ENCODE assay signal across 8 cellular contexts in genomic region chr9:3732077-3733038, GRCh38.
A peak's percentile ranks its signal among the peaks of the same experiment; 100 is the strongest.
DNase-seq lines count a peak whose midpoint lies in the region; ATAC-seq and TF ChIP-seq lines count a peak whose summit lies in the region.

No MANE protein-coding gene starts in this region.

- WGBS in mesendoderm (ENCODE audit: extremely low coverage, insufficient coverage, low lambda C conversion rate) = no CpG with 5 or more reads among the region's 7 CpGs
- 28 to 37% methylated on average over 7 of the region's 7 CpGs for WGBS in testis, 2 donors

- TF ChIP-seq POLR2A in testis (IDR thresholded peaks at IDR 0.05) = no peak

- intact Hi-C loops in testis (cut with DNase I; ENCODE audit: low total_unique reads) = no loop called here

- H3K27ac ChIP-seq in mesendoderm (ENCODE audit: low read depth, low read length) = no peak overlapping the region
- H3K27ac ChIP-seq in testis = peak overlapping the region in 1 of 2 donors; percentile 54

- no peak overlapping the region for H3K4ac ChIP-seq in mesendoderm (ENCODE audit: low read depth, low read length)

- TF ChIP-seq CTCF in testis (IDR thresholded peaks at IDR 0.05) = peak; percentile 53 to 60 (median 56)

- peak overlapping the region; percentile 80 for H3K4me3 ChIP-seq in endocrine pancreas (ENCODE audit: control insufficient read depth, insufficient read depth, low read length)
- H3K4me3 ChIP-seq in mesendoderm (ENCODE audit: low read length) = no peak overlapping the region
- no peak overlapping the region for H3K4me3 ChIP-seq in testis

- H3K23ac ChIP-seq in mesendoderm (ENCODE audit: low read length) = no peak overlapping the region

- no peaks in the 10 kb centered on the region for H3K79me1 ChIP-seq in mesendoderm (ENCODE audit: low read length)

- no peak overlapping the region for H3K56ac ChIP-seq in mesendoderm (ENCODE audit: low read length)

- H2BK120ac ChIP-seq in mesendoderm (ENCODE audit: low read depth, low read length) = no peak overlapping the region

- H4K5ac ChIP-seq in mesendoderm (ENCODE audit: low read length) = no peak overlapping the region

- H2AK5ac ChIP-seq in mesendoderm (ENCODE audit: low read length) = no peak overlapping the region

- no peaks in the 10 kb centered on the region for H3K9me3 ChIP-seq in endocrine pancreas (ENCODE audit: control insufficient read depth, low read length)
- H3K9me3 ChIP-seq in testis = no peaks in the 10 kb centered on the region

- ATAC-seq in HG03139 (IDR thresholded peaks at IDR 0.05; ENCODE audit: unreplicated experiment) = peak; percentile 94

- H4K8ac ChIP-seq in mesendoderm (ENCODE audit: low read depth, low read length) = no peak overlapping the region

- H3K9ac ChIP-seq in endocrine pancreas (ENCODE audit: control insufficient read depth, insufficient read depth, low read length) (no peak overlapping the region), mesendoderm (ENCODE audit: low read length) (no peak overlapping the region)

- H3K18ac ChIP-seq in mesendoderm (ENCODE audit: low read length) = no peak overlapping the region

- no peak overlapping the region for H3K4me2 ChIP-seq in mesendoderm (ENCODE audit: low read length)

- H3K36me3 ChIP-seq in endocrine pancreas (ENCODE audit: control insufficient read depth, insufficient read depth, low read length) (no peaks in the 10 kb centered on the region), mesendoderm (ENCODE audit: control insufficient read depth, insufficient read depth, low read length) (no peaks in the 10 kb centered on the region), testis (ENCODE audit: low read depth, missing control alignments) (no peaks in the 10 kb centered on the region)

- no peaks in the 10 kb centered on the region for H3K79me2 ChIP-seq in mesendoderm (ENCODE audit: control insufficient read depth, insufficient read depth, low read length)

- H2BK5ac ChIP-seq in mesendoderm (ENCODE audit: low read length) = no peak overlapping the region

- H3K4me1 ChIP-seq in endocrine pancreas (ENCODE audit: control insufficient read depth, insufficient read depth, low read length) (no peaks in the 10 kb centered on the region), mesendoderm (ENCODE audit: control insufficient read depth, low read depth, low read length) (peaks cover 2% of the 10 kb centered on the region), testis (peaks cover 8% of the 10 kb centered on the region)

- peak; percentile 70 for DNase-seq in COR-L47 (lab: John Stamatoyannopoulos, UW)
- DNase-seq in GM19238 (ENCODE audit: insufficient read length, low spot score) = peak; percentile 23
- DNase-seq in NCI-H2107 (lab: John Stamatoyannopoulos, UW) = peak; percentile 2
- DNase-seq in UCSD-AML1 (lab: John Stamatoyannopoulos, UW; ENCODE audit: unreplicated experiment) = peak; percentile 15
- peak; percentile 88 for DNase-seq in mesendoderm
- DNase-seq in testis = peak; percentile 61

- H2BK15ac ChIP-seq in mesendoderm (replicated peaks; ENCODE audit: low read depth) = no peak overlapping the region

- H3K27me3 ChIP-seq in endocrine pancreas (ENCODE audit: control insufficient read depth, insufficient read depth, low read length) (no peaks in the 10 kb centered on the region), mesendoderm (ENCODE audit: insufficient read depth, low read length, poor library complexity) (no peaks in the 10 kb centered on the region), testis (no peaks in the 10 kb centered on the region)

Comparison
In these comparisons a context has a peak if more than half of its experiments do, and no peak if none do; other contexts are left out.
1. DNase-seq: peak in every context shown above with its lines; median percentile 88 in mesendoderm; 70 in COR-L47; 61 in testis; 23 in GM19238; 15 in UCSD-AML1; 2 in NCI-H2107.